In genomic region chr2:120177973-120178372, GRCh38 we compare ENCODE assay signal across 10 cellular contexts. TPM values are rescaled to one million over a fixed set of nuclear protein-coding genes. Genes with fewer than 3 reads are reported as not detected.
DNase-seq lines count a peak whose midpoint lies in the region; ATAC-seq and TF ChIP-seq lines count a peak whose summit lies in the region.
"Had no signal": no experiment of that assay in that cellular context is flagged by ENCODE, and none has a peak within 500 bp of the region (broad histone marks: within the 10 kb centered on the region; RNA-seq: fewer than 3 reads in every experiment).

No MANE protein-coding gene starts in this region.

- no peak for TF ChIP-seq POLR2A in adrenal gland (IDR thresholded peaks at IDR 0.05)

- TF ChIP-seq CTCF in GM06990 (IDR thresholded peaks at IDR 0.05; ENCODE audit: insufficient read depth, low read length, poor library complexity, severe bottlenecking) = no peak
- no peak for TF ChIP-seq CTCF in Loucy (conservative IDR thresholded peaks at IDR 0.05; ENCODE audit: low read length)
- no peak for TF ChIP-seq CTCF in neutrophil (IDR thresholded peaks at IDR 0.05)
- no peak for TF ChIP-seq CTCF in adrenal gland (IDR thresholded peaks at IDR 0.05)

- H3F3A ChIP-seq in Loucy (ENCODE audit: low read depth) = no peaks in the 10 kb centered on the region

- peaks cover 1% of the 10 kb centered on the region for H3K9me3 Mint-ChIP-seq in activated naive CD8-positive, alpha-beta T cell treated with anti-CD3 and anti-CD28 coated beads, Interleukin-2, amount 10 ng/mL, durations not matched to agents 7 days and 5 days

- ATAC-seq in activated naive CD8-positive, alpha-beta T cell treated with anti-CD3 and anti-CD28 coated beads, Interleukin-2, amount 10 ng/mL, durations not matched to agents 7 days and 5 days (ENCODE audit: low read depth) = no peak
- no peak for ATAC-seq in HG02970 (IDR thresholded peaks at IDR 0.05; ENCODE audit: low FRiP score, unreplicated experiment)
- ATAC-seq: SK-N-SH treated with all-trans-retinoic acid at 6 μM for 48 hours had no signal

- H3K27me3 ChIP-seq in GM06990 (replicated peaks; ENCODE audit: control insufficient read depth, insufficient read depth, low read length) (no peaks in the 10 kb centered on the region), Loucy (ENCODE audit: insufficient read depth, low read length, poor library complexity, severe bottlenecking) (no peaks in the 10 kb centered on the region), neutrophil (no peaks in the 10 kb centered on the region), adrenal gland (no peaks in the 10 kb centered on the region)
- H3K27me3 ChIP-seq: left lung had no signal

- no peaks in the 10 kb centered on the region; the same call in 1 of the 2 replicates for H3K36me3 ChIP-seq in GM06990 (ENCODE audit: control insufficient read depth, insufficient read depth, low read length)
- no peaks in the 10 kb centered on the region for H3K36me3 ChIP-seq in Loucy (ENCODE audit: insufficient read depth, low read length)
- no peaks in the 10 kb centered on the region for H3K36me3 ChIP-seq in neutrophil
- H3K36me3 ChIP-seq in adrenal gland (replicated peaks in 1 of 2) = no peaks in the 10 kb centered on the region
- H3K36me3 ChIP-seq: left lung had no signal

- no peaks in the 10 kb centered on the region for H3K9me2 ChIP-seq in Loucy (replicated peaks; ENCODE audit: low read depth, low read length)

- H3K4me1 Mint-ChIP-seq in activated naive CD8-positive, alpha-beta T cell treated with anti-CD3 and anti-CD28 coated beads, Interleukin-2, amount 10 ng/mL, durations not matched to agents 7 days and 5 days = peaks cover 52% of the 10 kb centered on the region

- H3K4me1 ChIP-seq in Loucy (ENCODE audit: insufficient read depth, low read length, poor library complexity, severe bottlenecking) = peaks cover 55% of the 10 kb centered on the region
- peaks cover 27 to 38% of the 10 kb centered on the region in 2 experiments for H3K4me1 ChIP-seq in neutrophil (ENCODE audit: control insufficient read depth in 1 of 2, insufficient read depth in 1 of 2, low read depth in 1 of 2, low read length in 1 of 2)
- peaks cover 5% of the 10 kb centered on the region in 2 donors for H3K4me1 ChIP-seq in adrenal gland (replicated peaks in 1 of 2)

- H3K4me3 Mint-ChIP-seq in activated naive CD8-positive, alpha-beta T cell treated with anti-CD3 and anti-CD28 coated beads, Interleukin-2, amount 10 ng/mL, durations not matched to agents 7 days and 5 days = peak overlapping the region; percentile 99

- H3K27me3 Mint-ChIP-seq in activated naive CD8-positive, alpha-beta T cell treated with anti-CD3 and anti-CD28 coated beads, Interleukin-2, amount 10 ng/mL, durations not matched to agents 7 days and 5 days = no peaks in the 10 kb centered on the region

- H3K9me3 ChIP-seq in Loucy (ENCODE audit: insufficient read depth, low read depth, low read length) (no peaks in the 10 kb centered on the region), neutrophil (no peaks in the 10 kb centered on the region), adrenal gland (replicated peaks in 1 of 3) (no peaks in the 10 kb centered on the region)
- H3K9me3 ChIP-seq: left lung had no signal

- POLR2A ChIA-PET in activated naive CD8-positive, alpha-beta T cell treated with anti-CD3 and anti-CD28 coated beads, Interleukin-2, amount 10 ng/mL, durations not matched to agents 7 days and 5 days (lab: Charles Lee) = interaction anchor here (1.3 to 4.7 kb wide), 2 partner anchors 45 to 135 kb away, joined by 3 to 42 read pairs; partner anchors contain the start of gene TMEM185B

- H3K4me3 ChIP-seq in GM06990 (replicated peaks; ENCODE audit: low read depth, low read length) (peak overlapping the region; percentile 21), Loucy (ENCODE audit: low read length, poor library complexity, severe bottlenecking) (peak overlapping the region; percentile 73), neutrophil (ENCODE audit: low read depth in 1 of 2, low read length in 1 of 2) (no peak overlapping the region), adrenal gland (no peak overlapping the region)

- peak overlapping the region; percentile 76 for H3K27ac Mint-ChIP-seq in activated naive CD8-positive, alpha-beta T cell treated with anti-CD3 and anti-CD28 coated beads, Interleukin-2, amount 10 ng/mL, durations not matched to agents 7 days and 5 days

- H4K20me1 ChIP-seq in Loucy (ENCODE audit: insufficient read depth, low read length, poor library complexity, severe bottlenecking) = no peaks in the 10 kb centered on the region

- no peaks in the 10 kb centered on the region; the same call in 1 of the 2 replicates for H3K79me2 ChIP-seq in Loucy (ENCODE audit: insufficient read depth, low read length)

- H2AFZ ChIP-seq in Loucy (ENCODE audit: low read length) = no peak overlapping the region

- WGBS in adrenal gland, 4 donors = 85 to 94% (median 91%) methylated on average over 7 of the region's 7 CpGs

- H3K27ac ChIP-seq in neutrophil (peak overlapping the region; percentile 77), adrenal gland (no peak overlapping the region)

- DNase-seq in GM06990 (ENCODE audit: extremely low read depth, insufficient read length) = no peak
- DNase-seq in activated naive CD8-positive, alpha-beta T cell treated with anti-CD3 and anti-CD28 coated beads, Interleukin-2, amount 10 ng/mL, durations not matched to agents 7 days and 5 days = no peak
- no peak for DNase-seq in NCI-H2081 treated with DMSO at 0.1 percent for 48 hours (lab: John Stamatoyannopoulos, UW)
- DNase-seq in adrenal gland = no peak
- DNase-seq: hippocampal formation had no signal

- peaks cover 19% of the 10 kb centered on the region for H3K36me3 Mint-ChIP-seq in activated naive CD8-positive, alpha-beta T cell treated with anti-CD3 and anti-CD28 coated beads, Interleukin-2, amount 10 ng/mL, durations not matched to agents 7 days and 5 days

- intact Hi-C loops in adrenal gland (cut with DNase I) = loop anchor here in 1 of 2 donors (5.0 to 10.0 kb wide), 2 partner anchors 71 to 473 kb away; no protein-coding TSS in a partner anchor

- peak overlapping the region; percentile 58 for H3K4me2 ChIP-seq in Loucy (ENCODE audit: low read depth, low read length, poor library complexity, severe bottlenecking)

- peak overlapping the region; percentile 71 for H3K9ac ChIP-seq in Loucy (ENCODE audit: low read depth, low read length, poor library complexity, severe bottlenecking)

RNA-seq across cellular contexts. Expression of gene TMEM185B, which starts 45.2 kb away (rescaled TPM):
- total RNA-seq in activated naive CD8-positive, alpha-beta T cell treated with anti-CD3 and anti-CD28 coated beads, Interleukin-2, amount 10 ng/mL, durations not matched to agents 7 days and 5 days = 10 to 100 TPM; 23.4 to 26.2 TPM
- total RNA-seq in adrenal gland = 10 to 100 TPM; 16.8 to 33.0 (median 23.0) TPM
- 10 to 100 TPM in 1 of 3 donors, 1 to 10 TPM in 2; 2.9 to 17.6 (median 5.2) TPM for polyA plus RNA-seq in adrenal gland

Comparison
In these comparisons a context has a peak if more than half of its experiments do, and no peak if none do; other contexts are left out.
1. H3K4me3 ChIP-seq: peak in GM06990 (single experiment) and Loucy (single experiment); none in neutrophil (0 of 2) and adrenal gland (0 of 4).